1 cellular context compared by ENCODE assay signal in genomic region chr15:48823237-48823636, GRCh38.
TF ChIP-seq lines count a peak whose summit lies in the region.

No MANE protein-coding gene starts in this region.

TF ChIP-seq in H1, 55 proteins besides CTCF, POLR2A, EP300 and RAD21:
- TF ChIP-seq EGR1 (IDR thresholded peaks at IDR 0.05; ENCODE audit: borderline replicate concordance, low read depth, low read length) (no peak), YY1 (IDR thresholded peaks at IDR 0.05; ENCODE audit: low read depth, low read length) (no peak), JUND (IDR thresholded peaks at IDR 0.05; ENCODE audit: low read length) (peak; percentile 42; the same call in 1 of the 2 replicates), ZNF274 (IDR thresholded peaks at IDR 0.05; ENCODE audit: borderline replicate concordance, extremely low read depth, low read length) (no peak)
